8 cellular contexts compared by ENCODE assay signal in the genomic region with DNA sequence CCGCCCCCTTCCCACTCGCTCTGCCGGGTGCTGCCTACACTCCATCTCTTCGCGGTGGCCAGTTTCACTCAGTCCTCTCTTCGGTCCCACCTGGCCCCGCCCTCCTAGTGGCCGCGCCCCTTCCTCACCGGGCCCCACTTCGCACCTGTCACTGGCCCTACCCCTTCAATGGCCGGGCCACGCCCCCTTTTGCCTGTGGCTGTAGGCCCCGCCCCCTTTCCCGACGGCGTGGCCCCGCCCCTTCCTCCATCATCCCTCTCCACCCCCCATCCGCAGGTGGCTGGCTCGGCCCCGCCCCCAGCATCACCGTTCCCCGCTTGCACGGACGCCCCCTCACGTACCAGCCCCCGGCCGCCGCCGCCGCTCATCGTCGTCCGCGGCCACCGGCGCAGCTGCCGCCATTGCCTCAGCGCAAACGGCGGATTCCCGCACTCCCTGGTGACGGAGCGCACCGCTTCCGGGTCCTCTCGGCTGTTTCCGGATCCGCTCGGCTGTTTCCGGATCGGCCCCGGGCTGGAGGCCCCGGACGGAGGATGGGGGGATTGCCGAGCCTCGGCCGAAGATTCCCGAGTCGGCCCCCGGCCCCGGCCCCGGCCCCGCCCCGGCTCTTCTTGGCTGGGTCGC. TPM values are rescaled to one million over a fixed set of nuclear protein-coding genes. Genes with fewer than 3 reads are reported as not detected.
DNase-seq lines count a peak whose midpoint lies in the region; ATAC-seq and TF ChIP-seq lines count a peak whose summit lies in the region.

A gene with protein sequence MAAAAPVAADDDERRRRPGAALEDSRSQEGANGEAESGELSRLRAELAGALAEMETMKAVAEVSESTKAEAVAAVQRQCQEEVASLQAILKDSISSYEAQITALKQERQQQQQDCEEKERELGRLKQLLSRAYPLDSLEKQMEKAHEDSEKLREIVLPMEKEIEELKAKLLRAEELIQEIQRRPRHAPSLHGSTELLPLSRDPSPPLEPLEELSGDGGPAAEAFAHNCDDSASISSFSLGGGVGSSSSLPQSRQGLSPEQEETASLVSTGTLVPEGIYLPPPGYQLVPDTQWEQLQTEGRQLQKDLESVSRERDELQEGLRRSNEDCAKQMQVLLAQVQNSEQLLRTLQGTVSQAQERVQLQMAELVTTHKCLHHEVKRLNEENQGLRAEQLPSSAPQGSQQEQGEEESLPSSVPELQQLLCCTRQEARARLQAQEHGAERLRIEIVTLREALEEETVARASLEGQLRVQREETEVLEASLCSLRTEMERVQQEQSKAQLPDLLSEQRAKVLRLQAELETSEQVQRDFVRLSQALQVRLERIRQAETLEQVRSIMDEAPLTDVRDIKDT (minus strand): TSS at position 477 of the 624 bp plus-strand sequence. CDS start 75 bp downstream, at position 402.

- H3K36me3 ChIP-seq in HUES48 (ENCODE audit: control insufficient read depth, insufficient read depth, low read length) (no peaks in the 10 kb centered on the region; the same call in 1 of the 2 replicates), endodermal cell (ENCODE audit: control insufficient read depth, insufficient read depth, low read length) (no peaks in the 10 kb centered on the region)

- peak within 1 kb of the TSS; percentile 91 for H3K4me3 Mint-ChIP-seq in endodermal cell

- H3K9me3 ChIP-seq in HUES48 (ENCODE audit: control insufficient read depth, insufficient read depth, low read length) (no peaks in the 10 kb centered on the region), endodermal cell (ENCODE audit: control insufficient read depth, low read length) (no peaks in the 10 kb centered on the region)

- no peak for TF ChIP-seq CTCF in endodermal cell (conservative IDR thresholded peaks at IDR 0.05)

- H3K36me3 Mint-ChIP-seq in endodermal cell (ENCODE audit: low read depth) = peaks cover 6% of the 10 kb centered on the region

- peak within 1 kb of the TSS; percentile 88 for H3K4me3 ChIP-seq in HUES48 (ENCODE audit: low read depth, low read length)
- H3K4me3 ChIP-seq in endodermal cell (ENCODE audit: low read length) = peak within 1 kb of the TSS; percentile 86

- peak within 1 kb of the TSS; percentile 98 for H3K27ac Mint-ChIP-seq in endodermal cell

- peak within 1 kb of the TSS; percentile 100 for H3K27ac ChIP-seq in HUES48 (ENCODE audit: low read depth, low read length)
- H3K27ac ChIP-seq in endodermal cell (ENCODE audit: low read depth, low read length) = peak within 1 kb of the TSS; percentile 91

- H3K4me1 Mint-ChIP-seq in endodermal cell = peaks cover 9% of the 10 kb centered on the region

- H3K27me3 Mint-ChIP-seq in endodermal cell (ENCODE audit: insufficient read depth) = peaks cover 2% of the 10 kb centered on the region

- WGBS in endodermal cell (ENCODE audit: insufficient coverage in 1 of 2, insufficient read length in 1 of 2), 2 experiments = 0% methylated on average over 4 to 66 of the region's 66 CpGs

- peak within 1 kb of the TSS; percentile 97 for H3K9ac ChIP-seq in HUES48 (ENCODE audit: low read depth, low read length)
- H3K9ac ChIP-seq in endodermal cell (ENCODE audit: extremely low read depth, low read length, poor library complexity, severe bottlenecking) = peak within 1 kb of the TSS; percentile 75

- peak; percentile 47 for ATAC-seq in GM21423 (IDR thresholded peaks at IDR 0.05; ENCODE audit: unreplicated experiment)

- H3K27me3 ChIP-seq in HUES48 (ENCODE audit: control insufficient read depth, insufficient read depth, low read length) (no peaks in the 10 kb centered on the region), endodermal cell (ENCODE audit: control insufficient read depth, insufficient read depth, low read length, poor library complexity, severe bottlenecking) (no peaks in the 10 kb centered on the region)

- H3K4me1 ChIP-seq in HUES48 (ENCODE audit: control insufficient read depth, insufficient read depth, low read length) (peaks cover 3% of the 10 kb centered on the region; the same call in 1 of the 2 replicates), endodermal cell (ENCODE audit: control insufficient read depth, insufficient read depth, low read length) (no peaks in the 10 kb centered on the region)

- DNase-seq in COR-L47 (lab: John Stamatoyannopoulos, UW) (peak; percentile 94), NOMO-1 treated with dmso at 0.1 percent for 144 hours (lab: John Stamatoyannopoulos, UW; ENCODE audit: unreplicated experiment) (peak; percentile 80), endodermal cell (peak; percentile 100), mesenteric fat pad (ENCODE audit: low spot score) (peak; percentile 98)
- DNase-seq in activated CD8-positive, alpha-beta memory T cell treated with anti-CD3 and anti-CD28 coated beads, Interleukin-2, amount 50 U/mL, for 24 hours (ENCODE audit: extremely low read depth) = peak; percentile 85
- DNase-seq in stimulated activated CD8-positive, alpha-beta memory T cell treated with anti-CD3 and anti-CD28 coated beads, Interleukin-15, amount 100 ng/mL, for 24 hours (ENCODE audit: low read depth) = peak; percentile 97

- no peaks in the 10 kb centered on the region for H3K9me3 Mint-ChIP-seq in endodermal cell

RNA-seq across cellular contexts. Expression of the gene that starts here (rescaled TPM):
- total RNA-seq in endodermal cell (10 to 100 TPM; 16.1 to 19.2 TPM), mesenteric fat pad (7.5 TPM)
- polyA plus RNA-seq in endodermal cell (2013, experiment 1 of 2) = 7.8 TPM
- 6.0 TPM for polyA plus RNA-seq in endodermal cell (2013, experiment 2 of 2)

Comparison
In these comparisons a context has a peak if more than half of its experiments do, and no peak if none do; other contexts are left out.
1. Peak in every context shown above with its lines: DNase-seq, ATAC-seq, H3K4me3 ChIP-seq and H3K27ac ChIP-seq.